In genomic region chr15:93460717-93461116, GRCh38 we compare ENCODE assay signal across 12 cellular contexts.
DNase-seq lines count a peak whose midpoint lies in the region; ATAC-seq lines count a peak whose summit lies in the region.
"Had no signal": no experiment of that assay in that cellular context is flagged by ENCODE, and none has a peak within 500 bp of the region (broad histone marks: within the 10 kb centered on the region; RNA-seq: fewer than 3 reads in every experiment).

No MANE protein-coding gene starts in this region.

- no peak overlapping the region for H4K91ac ChIP-seq in mesenchymal stem cell (ENCODE audit: low read length)

- no peak overlapping the region for H3K4me3 ChIP-seq in mesenchymal stem cell (ENCODE audit: insufficient read depth in 1 of 2, low read depth in 1 of 2, low read length in 2 of 2)
- H3K4me3 ChIP-seq: mucosa of descending colon had no signal

- H2AK5ac ChIP-seq in mesenchymal stem cell (ENCODE audit: low read length, severe bottlenecking), result no peak overlapping the region

- H3K9ac ChIP-seq in mesenchymal stem cell (ENCODE audit: low read length), result no peak overlapping the region

- H3K9me3 ChIP-seq in mesenchymal stem cell (ENCODE audit: control insufficient read depth, low read length), result no peaks in the 10 kb centered on the region
- H3K9me3 ChIP-seq: mucosa of descending colon had no signal

- H3K18ac ChIP-seq in mesenchymal stem cell (ENCODE audit: low read depth in 1 of 2, low read length in 2 of 2), result no peak overlapping the region

- H3K27me3 ChIP-seq in mesenchymal stem cell (ENCODE audit: control insufficient read depth in 1 of 2, insufficient read depth in 1 of 2, low read length in 2 of 2), result peaks cover 0 to 11% of the 10 kb centered on the region in 2 experiments

- H2AFZ ChIP-seq in mesenchymal stem cell (ENCODE audit: low read depth, low read length), result no peak overlapping the region

- no peak overlapping the region for H4K8ac ChIP-seq in mesenchymal stem cell (ENCODE audit: low read length)

- no peak overlapping the region for H3K4ac ChIP-seq in mesenchymal stem cell (ENCODE audit: low read depth in 1 of 2, low read length in 2 of 2)

- no peak overlapping the region for H2BK120ac ChIP-seq in mesenchymal stem cell (ENCODE audit: low read depth, low read length)

- peak overlapping the region; percentile 61 for H3K27ac ChIP-seq in mesenchymal stem cell (ENCODE audit: low read length, poor library complexity, severe bottlenecking)

- H2BK15ac ChIP-seq in mesenchymal stem cell (ENCODE audit: low read depth, poor library complexity, severe bottlenecking), result no peak overlapping the region

- no peak overlapping the region for H2BK5ac ChIP-seq in mesenchymal stem cell (ENCODE audit: low read depth, low read length, poor library complexity, severe bottlenecking)

- H2BK12ac ChIP-seq in mesenchymal stem cell (ENCODE audit: low read length in 2 of 2), result no peak overlapping the region

- H3K4me2 ChIP-seq in mesenchymal stem cell (ENCODE audit: low read length, poor library complexity, severe bottlenecking), result no peak overlapping the region

- no peak overlapping the region for H3K23ac ChIP-seq in mesenchymal stem cell (ENCODE audit: low read length in 2 of 2)

- DNase-seq in mesenchymal stem cell (no peak), GM19240 (ENCODE audit: insufficient read length, low spot score) (no peak), activated T-cell treated with anti-CD3 and anti-CD28 coated beads for 4 hours (no peak), HuH-7.5 (ENCODE audit: low spot score) (no peak)
- no peak for DNase-seq in activated T-cell treated with anti-CD3 and anti-CD28 coated beads, Interleukin-2, amount 50 U/mL, for 48 hours
- DNase-seq: activated CD4-positive, alpha-beta memory T cell treated with anti-CD3 and anti-CD28 coated beads, Interleukin-2, amount 10 ng/mL, durations not matched to agents 7 days and 5 days; activated naive CD4-positive, alpha-beta T cell treated with anti-CD3 and anti-CD28 coated beads, Interleukin-2, amount 10 ng/mL, durations not matched to agents 7 days and 5 days; mucosa of descending colon; OCI-M1 had no signal

- peak; percentile 70 for ATAC-seq in GM19023 (IDR thresholded peaks at IDR 0.05; ENCODE audit: unreplicated experiment)
- ATAC-seq in HG02610 (IDR thresholded peaks at IDR 0.05; ENCODE audit: unreplicated experiment), result peak; percentile 53
- peak; percentile 93 for ATAC-seq in HG03457 (IDR thresholded peaks at IDR 0.05; ENCODE audit: unreplicated experiment)
- ATAC-seq: mucosa of descending colon had no signal

- no peaks in the 10 kb centered on the region for H3K79me1 ChIP-seq in mesenchymal stem cell (replicated peaks; ENCODE audit: low read length, poor library complexity, severe bottlenecking)

- peaks cover 8% of the 10 kb centered on the region for H3K4me1 ChIP-seq in mesenchymal stem cell (ENCODE audit: control insufficient read depth, insufficient read depth, low read depth, low read length)

- no peaks in the 10 kb centered on the region for H3K36me3 ChIP-seq in mesenchymal stem cell (ENCODE audit: control insufficient read depth in 1 of 2, insufficient read depth in 2 of 2, low read depth in 1 of 2, low read length in 2 of 2)

- H3K14ac ChIP-seq in mesenchymal stem cell (ENCODE audit: low read length in 2 of 2), result no peak overlapping the region
